1 cellular context compared by ENCODE assay signal in the genomic region with DNA sequence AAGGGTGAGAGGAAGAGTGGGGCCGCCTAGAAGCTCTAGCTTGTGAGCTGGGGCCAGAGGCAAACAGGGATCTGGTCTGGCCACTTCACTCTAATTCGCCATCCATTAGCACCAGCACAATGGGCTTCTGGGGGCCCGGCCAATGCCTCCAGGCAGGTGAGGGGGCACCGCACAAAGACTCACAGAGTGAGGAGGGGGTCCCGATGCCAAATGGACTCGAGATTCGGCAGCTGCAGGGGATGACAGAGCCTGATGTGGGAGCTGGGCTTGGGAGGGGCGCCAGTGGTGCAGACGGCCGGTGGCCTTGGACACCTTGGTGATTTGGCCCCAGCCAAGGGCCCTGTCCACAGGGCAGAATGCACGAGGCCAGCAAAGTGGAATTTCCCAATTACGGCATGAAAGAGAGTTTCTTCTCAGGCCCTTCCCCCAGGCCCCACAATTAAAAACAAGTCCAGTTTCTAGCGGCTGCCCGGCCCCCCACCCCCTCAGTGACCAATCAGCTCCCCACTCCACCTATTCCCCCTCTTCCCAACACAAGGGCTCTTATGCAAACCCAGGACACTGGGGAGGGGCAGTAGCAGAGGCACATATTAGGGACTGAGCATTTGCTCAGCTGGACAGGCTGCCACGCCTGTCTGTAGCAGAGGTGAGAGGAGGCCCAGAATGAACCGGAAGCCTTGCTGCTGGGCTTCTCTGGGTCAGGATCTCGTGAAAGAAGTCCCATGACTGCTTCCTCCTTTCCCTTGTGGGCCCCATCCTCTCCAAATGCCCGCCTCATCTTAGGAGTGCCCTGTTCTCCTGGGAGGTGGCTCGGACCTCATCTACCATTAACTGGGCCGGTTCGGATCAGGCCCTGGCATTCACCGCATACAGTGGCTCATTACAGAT.
TF ChIP-seq lines count a peak whose summit lies in the region.

No MANE protein-coding gene starts in this region.

TF ChIP-seq in HepG2, 621 proteins besides CTCF, POLR2A, EP300 and RAD21 (continued from another document and continues in another):
- TF ChIP-seq, protein P1, sequence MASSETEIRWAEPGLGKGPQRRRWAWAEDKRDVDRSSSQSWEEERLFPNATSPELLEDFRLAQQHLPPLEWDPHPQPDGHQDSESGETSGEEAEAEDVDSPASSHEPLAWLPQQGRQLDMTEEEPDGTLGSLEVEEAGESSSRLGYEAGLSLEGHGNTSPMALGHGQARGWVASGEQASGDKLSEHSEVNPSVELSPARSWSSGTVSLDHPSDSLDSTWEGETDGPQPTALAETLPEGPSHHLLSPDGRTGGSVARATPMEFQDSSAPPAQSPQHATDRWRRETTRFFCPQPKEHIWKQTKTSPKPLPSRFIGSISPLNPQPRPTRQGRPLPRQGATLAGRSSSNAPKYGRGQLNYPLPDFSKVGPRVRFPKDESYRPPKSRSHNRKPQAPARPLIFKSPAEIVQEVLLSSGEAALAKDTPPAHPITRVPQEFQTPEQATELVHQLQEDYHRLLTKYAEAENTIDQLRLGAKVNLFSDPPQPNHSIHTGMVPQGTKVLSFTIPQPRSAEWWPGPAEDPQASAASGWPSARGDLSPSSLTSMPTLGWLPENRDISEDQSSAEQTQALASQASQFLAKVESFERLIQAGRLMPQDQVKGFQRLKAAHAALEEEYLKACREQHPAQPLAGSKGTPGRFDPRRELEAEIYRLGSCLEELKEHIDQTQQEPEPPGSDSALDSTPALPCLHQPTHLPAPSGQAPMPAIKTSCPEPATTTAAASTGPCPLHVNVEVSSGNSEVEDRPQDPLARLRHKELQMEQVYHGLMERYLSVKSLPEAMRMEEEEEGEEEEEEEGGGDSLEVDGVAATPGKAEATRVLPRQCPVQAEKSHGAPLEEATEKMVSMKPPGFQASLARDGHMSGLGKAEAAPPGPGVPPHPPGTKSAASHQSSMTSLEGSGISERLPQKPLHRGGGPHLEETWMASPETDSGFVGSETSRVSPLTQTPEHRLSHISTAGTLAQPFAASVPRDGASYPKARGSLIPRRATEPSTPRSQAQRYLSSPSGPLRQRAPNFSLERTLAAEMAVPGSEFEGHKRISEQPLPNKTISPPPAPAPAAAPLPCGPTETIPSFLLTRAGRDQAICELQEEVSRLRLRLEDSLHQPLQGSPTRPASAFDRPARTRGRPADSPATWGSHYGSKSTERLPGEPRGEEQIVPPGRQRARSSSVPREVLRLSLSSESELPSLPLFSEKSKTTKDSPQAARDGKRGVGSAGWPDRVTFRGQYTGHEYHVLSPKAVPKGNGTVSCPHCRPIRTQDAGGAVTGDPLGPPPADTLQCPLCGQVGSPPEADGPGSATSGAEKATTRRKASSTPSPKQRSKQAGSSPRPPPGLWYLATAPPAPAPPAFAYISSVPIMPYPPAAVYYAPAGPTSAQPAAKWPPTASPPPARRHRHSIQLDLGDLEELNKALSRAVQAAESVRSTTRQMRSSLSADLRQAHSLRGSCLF (CRISPR knock-in tag; IDR thresholded peaks at IDR 0.05; ENCODE audit: borderline replicate concordance), result peak; percentile 74; the same call in 1 of the 2 replicates
- TF ChIP-seq, protein P2, sequence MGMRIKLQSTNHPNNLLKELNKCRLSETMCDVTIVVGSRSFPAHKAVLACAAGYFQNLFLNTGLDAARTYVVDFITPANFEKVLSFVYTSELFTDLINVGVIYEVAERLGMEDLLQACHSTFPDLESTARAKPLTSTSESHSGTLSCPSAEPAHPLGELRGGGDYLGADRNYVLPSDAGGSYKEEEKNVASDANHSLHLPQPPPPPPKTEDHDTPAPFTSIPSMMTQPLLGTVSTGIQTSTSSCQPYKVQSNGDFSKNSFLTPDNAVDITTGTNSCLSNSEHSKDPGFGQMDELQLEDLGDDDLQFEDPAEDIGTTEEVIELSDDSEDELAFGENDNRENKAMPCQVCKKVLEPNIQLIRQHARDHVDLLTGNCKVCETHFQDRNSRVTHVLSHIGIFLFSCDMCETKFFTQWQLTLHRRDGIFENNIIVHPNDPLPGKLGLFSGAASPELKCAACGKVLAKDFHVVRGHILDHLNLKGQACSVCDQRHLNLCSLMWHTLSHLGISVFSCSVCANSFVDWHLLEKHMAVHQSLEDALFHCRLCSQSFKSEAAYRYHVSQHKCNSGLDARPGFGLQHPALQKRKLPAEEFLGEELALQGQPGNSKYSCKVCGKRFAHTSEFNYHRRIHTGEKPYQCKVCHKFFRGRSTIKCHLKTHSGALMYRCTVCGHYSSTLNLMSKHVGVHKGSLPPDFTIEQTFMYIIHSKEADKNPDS (CRISPR knock-in tag; IDR thresholded peaks at IDR 0.05), result no peak
- TF ChIP-seq HDAC1 (CRISPR knock-in tag; IDR thresholded peaks at IDR 0.05) (peak; percentile 90), SETDB1 (CRISPR knock-in tag; IDR thresholded peaks at IDR 0.05; ENCODE audit: borderline replicate concordance) (no peak), SSRP1 (CRISPR knock-in tag; IDR thresholded peaks at IDR 0.05) (no peak), SMAD1 (CRISPR knock-in tag; IDR thresholded peaks at IDR 0.05; ENCODE audit: borderline replicate concordance, low read depth) (peak; percentile 95), BCL3 (CRISPR knock-in tag; IDR thresholded peaks at IDR 0.05) (no peak; the same call in 1 of the 2 replicates), ZNF383 (CRISPR knock-in tag; IDR thresholded peaks at IDR 0.05; ENCODE audit: borderline replicate concordance) (0 out of 2 replicates have a peak, but pooled peaks have one; percentile 63), NR2C2 (CRISPR knock-in tag; IDR thresholded peaks at IDR 0.05; ENCODE audit: borderline replicate concordance) (peak; percentile 85), ZMYM4 (CRISPR knock-in tag; IDR thresholded peaks at IDR 0.05) (no peak), PHF8 (CRISPR knock-in tag; IDR thresholded peaks at IDR 0.05) (no peak; the same call in none of the 2 replicates), NPAS2 (CRISPR knock-in tag; IDR thresholded peaks at IDR 0.05; ENCODE audit: borderline replicate concordance) (no peak), RBM39 (IDR thresholded peaks at IDR 0.05; ENCODE audit: low read depth, low read length, poor library complexity, severe bottlenecking) (peak; percentile 83), ZNF337 (CRISPR knock-in tag; IDR thresholded peaks at IDR 0.05; ENCODE audit: borderline replicate concordance, low read depth) (peak; percentile 86), ZNF644 (CRISPR knock-in tag; IDR thresholded peaks at IDR 0.05; ENCODE audit: low read depth) (peak; percentile 65; the same call in 1 of the 2 replicates), TGIF2 (CRISPR knock-in tag; IDR thresholded peaks at IDR 0.05) (peak; percentile 94), ZNF253 (CRISPR knock-in tag; IDR thresholded peaks at IDR 0.05; ENCODE audit: borderline replicate concordance) (no peak; the same call in 1 of the 2 replicates), MIER3 (CRISPR knock-in tag; IDR thresholded peaks at IDR 0.05; ENCODE audit: borderline replicate concordance) (peak; percentile 48; the same call in 1 of the 2 replicates), ZMAT3 (CRISPR knock-in tag; conservative IDR thresholded peaks at IDR 0.05) (peak; percentile 33), MTA1 (CRISPR knock-in tag; IDR thresholded peaks at IDR 0.05; ENCODE audit: borderline replicate concordance) (no peak; the same call in 1 of the 2 replicates), HOMEZ (CRISPR knock-in tag; IDR thresholded peaks at IDR 0.05; ENCODE audit: low read depth) (no peak; the same call in 1 of the 2 replicates), ZMYM3 (CRISPR knock-in tag; IDR thresholded peaks at IDR 0.05) (peak; percentile 25), ZSCAN21 (CRISPR knock-in tag; IDR thresholded peaks at IDR 0.05; ENCODE audit: borderline replicate concordance) (peak; percentile 70; the same call in 1 of the 2 replicates), SUZ12 (IDR thresholded peaks at IDR 0.05; ENCODE audit: low read depth, low read length) (no peak), ZZZ3 (CRISPR knock-in tag; IDR thresholded peaks at IDR 0.05; ENCODE audit: borderline replicate concordance) (peak; percentile 92), MTA3 (CRISPR knock-in tag; IDR thresholded peaks at IDR 0.05) (no peak), SNAPC5 (CRISPR knock-in tag; IDR thresholded peaks at IDR 0.05; ENCODE audit: borderline replicate concordance) (peak; percentile 92)
- TF ChIP-seq, protein P3, sequence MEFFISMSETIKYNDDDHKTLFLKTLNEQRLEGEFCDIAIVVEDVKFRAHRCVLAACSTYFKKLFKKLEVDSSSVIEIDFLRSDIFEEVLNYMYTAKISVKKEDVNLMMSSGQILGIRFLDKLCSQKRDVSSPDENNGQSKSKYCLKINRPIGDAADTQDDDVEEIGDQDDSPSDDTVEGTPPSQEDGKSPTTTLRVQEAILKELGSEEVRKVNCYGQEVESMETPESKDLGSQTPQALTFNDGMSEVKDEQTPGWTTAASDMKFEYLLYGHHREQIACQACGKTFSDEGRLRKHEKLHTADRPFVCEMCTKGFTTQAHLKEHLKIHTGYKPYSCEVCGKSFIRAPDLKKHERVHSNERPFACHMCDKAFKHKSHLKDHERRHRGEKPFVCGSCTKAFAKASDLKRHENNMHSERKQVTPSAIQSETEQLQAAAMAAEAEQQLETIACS (CRISPR knock-in tag; IDR thresholded peaks at IDR 0.05), result 0 out of 2 replicates have a peak, but pooled peaks have one; percentile 27
- TF ChIP-seq, protein P4, sequence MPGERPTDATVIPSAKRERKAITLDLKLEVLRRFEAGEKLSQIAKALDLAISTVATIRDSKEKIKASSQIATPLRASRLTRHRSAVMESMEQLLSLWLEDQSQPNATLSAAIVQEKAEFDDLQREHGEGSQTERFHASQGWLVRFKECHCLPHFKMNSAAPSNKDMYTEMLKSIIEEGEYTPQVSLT (CRISPR knock-in tag; IDR thresholded peaks at IDR 0.05; ENCODE audit: borderline replicate concordance, low read depth), result no peak
- TF ChIP-seq, protein P5, sequence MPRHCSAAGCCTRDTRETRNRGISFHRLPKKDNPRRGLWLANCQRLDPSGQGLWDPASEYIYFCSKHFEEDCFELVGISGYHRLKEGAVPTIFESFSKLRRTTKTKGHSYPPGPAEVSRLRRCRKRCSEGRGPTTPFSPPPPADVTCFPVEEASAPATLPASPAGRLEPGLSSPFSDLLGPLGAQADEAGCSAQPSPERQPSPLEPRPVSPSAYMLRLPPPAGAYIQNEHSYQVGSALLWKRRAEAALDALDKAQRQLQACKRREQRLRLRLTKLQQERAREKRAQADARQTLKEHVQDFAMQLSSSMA (CRISPR knock-in tag; IDR thresholded peaks at IDR 0.05), result no peak; the same call in 1 of the 2 replicates
- TF ChIP-seq, protein P6, sequence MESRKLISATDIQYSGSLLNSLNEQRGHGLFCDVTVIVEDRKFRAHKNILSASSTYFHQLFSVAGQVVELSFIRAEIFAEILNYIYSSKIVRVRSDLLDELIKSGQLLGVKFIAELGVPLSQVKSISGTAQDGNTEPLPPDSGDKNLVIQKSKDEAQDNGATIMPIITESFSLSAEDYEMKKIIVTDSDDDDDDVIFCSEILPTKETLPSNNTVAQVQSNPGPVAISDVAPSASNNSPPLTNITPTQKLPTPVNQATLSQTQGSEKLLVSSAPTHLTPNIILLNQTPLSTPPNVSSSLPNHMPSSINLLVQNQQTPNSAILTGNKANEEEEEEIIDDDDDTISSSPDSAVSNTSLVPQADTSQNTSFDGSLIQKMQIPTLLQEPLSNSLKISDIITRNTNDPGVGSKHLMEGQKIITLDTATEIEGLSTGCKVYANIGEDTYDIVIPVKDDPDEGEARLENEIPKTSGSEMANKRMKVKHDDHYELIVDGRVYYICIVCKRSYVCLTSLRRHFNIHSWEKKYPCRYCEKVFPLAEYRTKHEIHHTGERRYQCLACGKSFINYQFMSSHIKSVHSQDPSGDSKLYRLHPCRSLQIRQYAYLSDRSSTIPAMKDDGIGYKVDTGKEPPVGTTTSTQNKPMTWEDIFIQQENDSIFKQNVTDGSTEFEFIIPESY (CRISPR knock-in tag; IDR thresholded peaks at IDR 0.05), result no peak
- TF ChIP-seq, protein P7, sequence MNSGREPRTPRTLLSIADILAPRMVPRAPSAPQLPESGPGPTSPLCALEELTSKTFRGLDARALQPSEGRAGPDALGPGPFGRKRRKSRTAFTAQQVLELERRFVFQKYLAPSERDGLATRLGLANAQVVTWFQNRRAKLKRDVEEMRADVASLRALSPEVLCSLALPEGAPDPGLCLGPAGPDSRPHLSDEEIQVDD (CRISPR knock-in tag; IDR thresholded peaks at IDR 0.05; ENCODE audit: borderline replicate concordance), result peak; percentile 68; the same call in 1 of the 2 replicates
- TF ChIP-seq, protein P8, sequence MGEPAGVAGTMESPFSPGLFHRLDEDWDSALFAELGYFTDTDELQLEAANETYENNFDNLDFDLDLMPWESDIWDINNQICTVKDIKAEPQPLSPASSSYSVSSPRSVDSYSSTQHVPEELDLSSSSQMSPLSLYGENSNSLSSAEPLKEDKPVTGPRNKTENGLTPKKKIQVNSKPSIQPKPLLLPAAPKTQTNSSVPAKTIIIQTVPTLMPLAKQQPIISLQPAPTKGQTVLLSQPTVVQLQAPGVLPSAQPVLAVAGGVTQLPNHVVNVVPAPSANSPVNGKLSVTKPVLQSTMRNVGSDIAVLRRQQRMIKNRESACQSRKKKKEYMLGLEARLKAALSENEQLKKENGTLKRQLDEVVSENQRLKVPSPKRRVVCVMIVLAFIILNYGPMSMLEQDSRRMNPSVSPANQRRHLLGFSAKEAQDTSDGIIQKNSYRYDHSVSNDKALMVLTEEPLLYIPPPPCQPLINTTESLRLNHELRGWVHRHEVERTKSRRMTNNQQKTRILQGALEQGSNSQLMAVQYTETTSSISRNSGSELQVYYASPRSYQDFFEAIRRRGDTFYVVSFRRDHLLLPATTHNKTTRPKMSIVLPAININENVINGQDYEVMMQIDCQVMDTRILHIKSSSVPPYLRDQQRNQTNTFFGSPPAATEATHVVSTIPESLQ (CRISPR knock-in tag; conservative IDR thresholded peaks at IDR 0.05), result 0 out of 2 replicates have a peak, but pooled peaks have one; percentile 29
